7 cellular contexts compared by ENCODE assay signal in the genomic region with DNA sequence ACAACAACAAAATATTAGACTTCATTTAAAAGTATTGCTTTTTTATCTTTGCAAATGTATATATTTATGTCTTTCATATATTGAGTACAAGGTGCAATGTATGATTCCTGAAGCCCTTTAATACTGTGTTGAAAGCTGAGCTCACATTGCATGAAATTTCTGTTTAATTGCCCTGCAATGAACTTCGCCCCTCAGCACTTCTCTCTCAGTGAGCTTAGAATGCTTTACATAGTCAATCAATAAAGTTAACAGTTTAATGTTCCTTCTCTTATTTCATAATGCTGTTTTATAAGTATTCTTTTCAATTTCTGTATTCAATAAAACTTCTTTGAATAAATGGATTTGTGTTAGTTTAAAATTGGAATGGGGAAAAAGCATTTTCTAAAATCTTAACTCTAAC.
"Had no signal": no experiment of that assay in that cellular context is flagged by ENCODE, and none has a peak within 500 bp of the region (broad histone marks: within the 10 kb centered on the region; RNA-seq: fewer than 3 reads in every experiment).

No MANE protein-coding gene starts in this region.

- DNase-seq: H9, HCEC 1CT, KBM-7 had no signal

- H3K4me3 ChIP-seq: GM23338 had no signal

- FAIRE-seq: H1, H54 had no signal

- H2AFZ ChIP-seq: GM23338 had no signal

- ATAC-seq: GM23338 had no signal

- H3K27ac ChIP-seq: HL-60 had no signal

- H3K4me2 ChIP-seq: GM23338 had no signal
